In genomic region chr17:61442136-61442775, GRCh38 we compare ENCODE assay signal across 1 cellular context.
TF ChIP-seq lines count a peak whose summit lies in the region.

No MANE protein-coding gene starts in this region.

TF ChIP-seq in HEK293T, 16 proteins besides CTCF, POLR2A, EP300 and RAD21 (continued from another document):
- TF ChIP-seq PKNOX1 (IDR thresholded peaks at IDR 0.05): no peak
- no peak for TF ChIP-seq SP1 (IDR thresholded peaks at IDR 0.05)
- TF ChIP-seq SUZ12 (IDR thresholded peaks at IDR 0.05): no peak
- TF ChIP-seq ZNF384 (IDR thresholded peaks at IDR 0.05): no peak
- no peak for TF ChIP-seq ELF4 (IDR thresholded peaks at IDR 0.05)
- no peak for TF ChIP-seq FOXK2 (IDR thresholded peaks at IDR 0.05)
- no peak for TF ChIP-seq FOXA1 (IDR thresholded peaks at IDR 0.05)
- TF ChIP-seq CTBP1 (IDR thresholded peaks at IDR 0.05; ENCODE audit: borderline replicate concordance): no peak
- TF ChIP-seq FOXM1 (IDR thresholded peaks at IDR 0.05; ENCODE audit: borderline replicate concordance): no peak
- no peak for TF ChIP-seq NFRKB (IDR thresholded peaks at IDR 0.05)
- TF ChIP-seq ARNT (IDR thresholded peaks at IDR 0.05): no peak
